8 cellular contexts compared by ENCODE assay signal in the genomic region with DNA sequence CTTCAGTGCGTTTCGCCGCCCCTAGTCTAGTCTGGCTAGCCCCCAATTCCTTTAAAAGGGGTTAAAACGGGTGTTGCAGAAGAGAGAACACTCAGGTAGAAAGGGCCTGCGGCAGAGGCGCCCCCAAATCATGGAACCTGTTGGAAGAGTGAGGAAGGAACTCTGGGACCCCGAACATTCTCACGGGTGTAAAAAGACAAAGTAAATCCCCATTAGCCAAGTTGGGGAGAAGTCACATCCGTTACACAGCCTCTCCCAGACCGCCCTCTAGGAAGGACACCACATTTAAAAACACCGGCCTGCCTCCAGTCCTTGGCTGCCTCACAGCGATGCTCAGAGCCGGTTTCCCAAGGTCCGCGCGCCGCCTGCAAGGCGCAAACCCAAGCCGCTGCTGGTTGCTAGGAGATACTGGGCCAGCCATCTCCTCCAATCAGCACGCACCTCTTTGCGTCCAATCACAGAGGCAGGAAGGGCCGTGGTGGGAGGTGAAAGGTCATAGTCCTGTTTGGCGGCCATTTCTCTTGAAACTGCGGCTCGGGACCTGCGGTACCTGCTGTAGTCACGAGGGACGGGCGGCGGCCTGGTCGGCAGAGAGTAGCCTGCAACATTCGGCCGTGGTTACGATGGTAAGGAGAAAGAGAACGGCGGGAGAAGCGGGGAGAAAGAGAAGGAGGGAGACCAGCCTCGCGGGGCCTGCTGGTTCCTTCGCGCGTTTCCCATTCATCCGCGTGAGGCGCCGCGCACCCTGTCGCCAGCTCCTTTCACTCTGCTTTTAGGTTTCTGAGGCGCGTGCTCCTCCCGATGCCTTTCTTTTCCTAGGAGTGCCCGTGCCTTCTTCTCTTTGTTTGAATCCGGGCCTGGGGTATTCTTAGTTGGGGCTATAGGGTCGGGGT. TPM values are rescaled to one million over a fixed set of nuclear protein-coding genes. Genes with fewer than 3 reads are reported as not detected.
A peak's percentile ranks its signal among the peaks of the same experiment; 100 is the strongest.
DNase-seq lines count a peak whose midpoint lies in the region; ATAC-seq and TF ChIP-seq lines count a peak whose summit lies in the region.

A gene (plus strand): TSS at position 502 of the 893 bp plus-strand sequence. CDS start 122 bp downstream, at position 624.

- intact Hi-C loops in CD14-positive monocyte (cut with micrococcal nuclease) = loop anchor here in 1 of 2 donors (5.0 kb wide), 1 partner anchor 139 kb away; a partner anchor contains a TSS
- intact Hi-C loops in activated CD4-positive, alpha-beta T cell treated with anti-CD3 and anti-CD28 coated beads, Interleukin-2, amount 10 ng/mL, durations not matched to agents 24 days and 14 days (cut with micrococcal nuclease) = loop anchor here (1.0 to 10.0 kb wide), 9 partner anchors 84 to 1049 kb away; a partner anchor contains a TSS
- intact Hi-C loops in left colon (cut with DNase I, micrococcal nuclease) = no loop called here

- TF ChIP-seq CTCF in CD14-positive monocyte (IDR thresholded peaks at IDR 0.05) = no peak

- H3K4me1 Mint-ChIP-seq in CD14-positive monocyte = no peaks in the 10 kb centered on the region
- peaks cover 17% of the 10 kb centered on the region for H3K4me1 Mint-ChIP-seq in activated CD4-positive, alpha-beta T cell treated with anti-CD3 and anti-CD28 coated beads, Interleukin-2, amount 10 ng/mL, durations not matched to agents 24 days and 14 days

- H3K27me3 Mint-ChIP-seq in CD14-positive monocyte (ENCODE audit: low read depth in 3 of 3) = peaks cover 19 to 25% (median 23%) of the 10 kb centered on the region in 3 donors
- peaks cover 11% of the 10 kb centered on the region for H3K27me3 Mint-ChIP-seq in activated CD4-positive, alpha-beta T cell treated with anti-CD3 and anti-CD28 coated beads, Interleukin-2, amount 10 ng/mL, durations not matched to agents 24 days and 14 days

- no peak within 1 kb of the TSS for H3K4me3 Mint-ChIP-seq in CD14-positive monocyte
- peak within 1 kb of the TSS; percentile 41 for H3K4me3 Mint-ChIP-seq in activated CD4-positive, alpha-beta T cell treated with anti-CD3 and anti-CD28 coated beads, Interleukin-2, amount 10 ng/mL, durations not matched to agents 24 days and 14 days

- DNase-seq in CD14-positive monocyte (ENCODE audit: low spot score) (peak; percentile 95), NCI-H526 treated with DMSO at 0.1 percent for 48 hours (lab: John Stamatoyannopoulos, UW) (peak; percentile 94), dedifferentiated amniotic fluid mesenchymal stem cell (ENCODE audit: extremely low spot score) (peak; percentile 97), left colon (peak; percentile 94 to 96)
- peak; percentile 98 for DNase-seq in activated CD4-positive, alpha-beta T cell treated with anti-CD3 and anti-CD28 coated beads, Interleukin-2, amount 10 ng/mL, durations not matched to agents 24 days and 14 days
- DNase-seq in stimulated activated CD4-positive, alpha-beta T cell treated with anti-CD3 and anti-CD28 coated beads, Interleukin-1b, Interleukin-23, amount 100 ng/mL, for 48 hours = peak; percentile 95

- ATAC-seq in GM19351 (IDR thresholded peaks at IDR 0.05; ENCODE audit: unreplicated experiment) = peak; percentile 100
- ATAC-seq in HG03520 (IDR thresholded peaks at IDR 0.05; ENCODE audit: unreplicated experiment) = peak; percentile 100
- peak; percentile 99 for ATAC-seq in left colon

- peaks cover 0 to 2% (median 0%) of the 10 kb centered on the region in 7 donors for H3K9me3 Mint-ChIP-seq in CD14-positive monocyte
- no peaks in the 10 kb centered on the region for H3K9me3 Mint-ChIP-seq in activated CD4-positive, alpha-beta T cell treated with anti-CD3 and anti-CD28 coated beads, Interleukin-2, amount 10 ng/mL, durations not matched to agents 24 days and 14 days

- H3K36me3 Mint-ChIP-seq in CD14-positive monocyte = peaks cover 25 to 27% of the 10 kb centered on the region in 2 donors
- peaks cover 33% of the 10 kb centered on the region for H3K36me3 Mint-ChIP-seq in activated CD4-positive, alpha-beta T cell treated with anti-CD3 and anti-CD28 coated beads, Interleukin-2, amount 10 ng/mL, durations not matched to agents 24 days and 14 days (ENCODE audit: low read depth)

- peak within 1 kb of the TSS in 1 of 7 donors; percentile 11 for H3K27ac Mint-ChIP-seq in CD14-positive monocyte
- H3K27ac Mint-ChIP-seq in activated CD4-positive, alpha-beta T cell treated with anti-CD3 and anti-CD28 coated beads, Interleukin-2, amount 10 ng/mL, durations not matched to agents 24 days and 14 days = no peak within 1 kb of the TSS

RNA-seq across cellular contexts. Expression of the gene that starts here (rescaled TPM):
- 10 to 100 TPM; 23.5 to 28.5 TPM for polyA plus RNA-seq in CD14-positive monocyte
- 64.3 and 68.8 TPM in 2 replicates for total RNA-seq in activated CD4-positive, alpha-beta T cell treated with anti-CD3 and anti-CD28 coated beads, Interleukin-2, amount 10 ng/mL, durations not matched to agents 24 days and 14 days
- total RNA-seq in left colon = 10 to 100 TPM; 13.5 to 17.4 TPM

Comparison
In these comparisons a context has a peak if more than half of its experiments do, and no peak if none do; other contexts are left out.
1. Peak in every context shown above with its lines: DNase-seq and ATAC-seq.